In the genomic region with DNA sequence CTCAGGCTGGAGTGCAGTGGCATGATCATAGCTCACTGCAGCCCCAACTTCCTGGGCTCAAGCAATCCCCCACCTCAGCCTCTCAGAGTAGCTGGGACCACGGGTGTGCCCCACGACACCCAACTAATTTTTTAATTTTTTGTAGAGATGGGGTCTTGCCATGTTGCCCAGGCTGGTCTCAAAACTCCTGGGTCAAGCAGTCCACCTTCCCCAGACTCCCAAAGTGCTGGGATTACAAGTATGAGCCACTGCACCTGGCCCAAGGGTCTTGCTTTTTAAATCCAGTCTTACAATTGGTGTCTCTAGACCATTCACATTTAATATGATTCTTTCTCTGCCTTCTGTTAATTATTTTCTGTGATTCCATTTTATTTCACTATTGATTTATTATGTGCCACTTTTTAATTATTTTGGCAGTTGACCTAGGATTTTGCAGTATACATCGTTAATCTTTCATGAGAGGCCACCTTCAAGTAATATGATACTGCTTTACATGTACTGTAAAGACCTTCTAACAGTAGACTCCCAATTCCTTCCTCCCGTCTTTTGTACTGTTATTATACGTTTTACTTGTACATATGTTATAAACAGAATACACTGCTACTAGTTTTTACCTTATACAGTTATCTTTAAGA, we compare ENCODE assay signal across 2 cellular contexts.
TF ChIP-seq lines count a peak whose summit lies in the region.

No MANE protein-coding gene starts in this region.

TF ChIP-seq in HEK293, 187 proteins besides CTCF, POLR2A, EP300 and RAD21 (continued from another document and continues in another):
- TF ChIP-seq ZNF677 (tag by site-specific recombination; IDR thresholded peaks at IDR 0.05) (no peak), BCL11A (tag by site-specific recombination; IDR thresholded peaks at IDR 0.05; ENCODE audit: low read depth) (peak; percentile 77; the same call in 1 of the 2 replicates), SCRT2 (tag by site-specific recombination; IDR thresholded peaks at IDR 0.05) (no peak), KLF8 (tag by site-specific recombination; IDR thresholded peaks at IDR 0.05) (peak; percentile 37; the same call in 1 of the 2 replicates), ZNF785 (tag by site-specific recombination; IDR thresholded peaks at IDR 0.05) (no peak), IKZF3 (tag by site-specific recombination; IDR thresholded peaks at IDR 0.05) (peak; percentile 30; the same call in 1 of the 2 replicates), ZNF24 (tag by site-specific recombination; IDR thresholded peaks at IDR 0.05) (no peak), ZNF394 (tag by site-specific recombination; IDR thresholded peaks at IDR 0.05; ENCODE audit: borderline replicate concordance) (no peak), ZSCAN16 (tag by site-specific recombination; IDR thresholded peaks at IDR 0.05) (no peak), YY2 (tag by site-specific recombination; IDR thresholded peaks at IDR 0.05) (no peak), FEZF1 (tag by site-specific recombination; IDR thresholded peaks at IDR 0.05) (peak; percentile 90), ZNF174 (tag by site-specific recombination; IDR thresholded peaks at IDR 0.05) (no peak), OSR2 (tag by site-specific recombination; IDR thresholded peaks at IDR 0.05) (peak; percentile 86), ZNF654 (tag by site-specific recombination; IDR thresholded peaks at IDR 0.05; ENCODE audit: low read depth) (no peak), ZNF561 (tag by site-specific recombination; IDR thresholded peaks at IDR 0.05; ENCODE audit: borderline replicate concordance) (peak; percentile 31; the same call in 1 of the 2 replicates), ZBTB48 (tag by site-specific recombination; IDR thresholded peaks at IDR 0.05) (no peak)
- TF ChIP-seq, protein P1, sequence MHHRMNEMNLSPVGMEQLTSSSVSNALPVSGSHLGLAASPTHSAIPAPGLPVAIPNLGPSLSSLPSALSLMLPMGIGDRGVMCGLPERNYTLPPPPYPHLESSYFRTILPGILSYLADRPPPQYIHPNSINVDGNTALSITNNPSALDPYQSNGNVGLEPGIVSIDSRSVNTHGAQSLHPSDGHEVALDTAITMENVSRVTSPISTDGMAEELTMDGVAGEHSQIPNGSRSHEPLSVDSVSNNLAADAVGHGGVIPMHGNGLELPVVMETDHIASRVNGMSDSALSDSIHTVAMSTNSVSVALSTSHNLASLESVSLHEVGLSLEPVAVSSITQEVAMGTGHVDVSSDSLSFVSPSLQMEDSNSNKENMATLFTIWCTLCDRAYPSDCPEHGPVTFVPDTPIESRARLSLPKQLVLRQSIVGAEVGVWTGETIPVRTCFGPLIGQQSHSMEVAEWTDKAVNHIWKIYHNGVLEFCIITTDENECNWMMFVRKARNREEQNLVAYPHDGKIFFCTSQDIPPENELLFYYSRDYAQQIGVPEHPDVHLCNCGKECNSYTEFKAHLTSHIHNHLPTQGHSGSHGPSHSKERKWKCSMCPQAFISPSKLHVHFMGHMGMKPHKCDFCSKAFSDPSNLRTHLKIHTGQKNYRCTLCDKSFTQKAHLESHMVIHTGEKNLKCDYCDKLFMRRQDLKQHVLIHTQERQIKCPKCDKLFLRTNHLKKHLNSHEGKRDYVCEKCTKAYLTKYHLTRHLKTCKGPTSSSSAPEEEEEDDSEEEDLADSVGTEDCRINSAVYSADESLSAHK (tag by site-specific recombination; IDR thresholded peaks at IDR 0.05) = peak; percentile 65; the same call in 1 of the 2 replicates
- TF ChIP-seq, protein P2, sequence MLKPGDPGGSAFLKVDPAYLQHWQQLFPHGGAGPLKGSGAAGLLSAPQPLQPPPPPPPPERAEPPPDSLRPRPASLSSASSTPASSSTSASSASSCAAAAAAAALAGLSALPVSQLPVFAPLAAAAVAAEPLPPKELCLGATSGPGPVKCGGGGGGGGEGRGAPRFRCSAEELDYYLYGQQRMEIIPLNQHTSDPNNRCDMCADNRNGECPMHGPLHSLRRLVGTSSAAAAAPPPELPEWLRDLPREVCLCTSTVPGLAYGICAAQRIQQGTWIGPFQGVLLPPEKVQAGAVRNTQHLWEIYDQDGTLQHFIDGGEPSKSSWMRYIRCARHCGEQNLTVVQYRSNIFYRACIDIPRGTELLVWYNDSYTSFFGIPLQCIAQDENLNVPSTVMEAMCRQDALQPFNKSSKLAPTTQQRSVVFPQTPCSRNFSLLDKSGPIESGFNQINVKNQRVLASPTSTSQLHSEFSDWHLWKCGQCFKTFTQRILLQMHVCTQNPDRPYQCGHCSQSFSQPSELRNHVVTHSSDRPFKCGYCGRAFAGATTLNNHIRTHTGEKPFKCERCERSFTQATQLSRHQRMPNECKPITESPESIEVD (tag by site-specific recombination; IDR thresholded peaks at IDR 0.05) = peak; percentile 80
- TF ChIP-seq, protein P3, sequence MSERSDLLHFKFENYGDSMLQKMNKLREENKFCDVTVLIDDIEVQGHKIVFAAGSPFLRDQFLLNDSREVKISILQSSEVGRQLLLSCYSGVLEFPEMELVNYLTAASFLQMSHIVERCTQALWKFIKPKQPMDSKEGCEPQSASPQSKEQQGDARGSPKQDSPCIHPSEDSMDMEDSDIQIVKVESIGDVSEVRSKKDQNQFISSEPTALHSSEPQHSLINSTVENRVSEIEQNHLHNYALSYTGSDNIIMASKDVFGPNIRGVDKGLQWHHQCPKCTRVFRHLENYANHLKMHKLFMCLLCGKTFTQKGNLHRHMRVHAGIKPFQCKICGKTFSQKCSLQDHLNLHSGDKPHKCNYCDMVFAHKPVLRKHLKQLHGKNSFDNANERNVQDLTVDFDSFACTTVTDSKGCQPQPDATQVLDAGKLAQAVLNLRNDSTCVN (tag by site-specific recombination; optimal IDR thresholded peaks at IDR 0.05) = no peak
- TF ChIP-seq, protein P4, sequence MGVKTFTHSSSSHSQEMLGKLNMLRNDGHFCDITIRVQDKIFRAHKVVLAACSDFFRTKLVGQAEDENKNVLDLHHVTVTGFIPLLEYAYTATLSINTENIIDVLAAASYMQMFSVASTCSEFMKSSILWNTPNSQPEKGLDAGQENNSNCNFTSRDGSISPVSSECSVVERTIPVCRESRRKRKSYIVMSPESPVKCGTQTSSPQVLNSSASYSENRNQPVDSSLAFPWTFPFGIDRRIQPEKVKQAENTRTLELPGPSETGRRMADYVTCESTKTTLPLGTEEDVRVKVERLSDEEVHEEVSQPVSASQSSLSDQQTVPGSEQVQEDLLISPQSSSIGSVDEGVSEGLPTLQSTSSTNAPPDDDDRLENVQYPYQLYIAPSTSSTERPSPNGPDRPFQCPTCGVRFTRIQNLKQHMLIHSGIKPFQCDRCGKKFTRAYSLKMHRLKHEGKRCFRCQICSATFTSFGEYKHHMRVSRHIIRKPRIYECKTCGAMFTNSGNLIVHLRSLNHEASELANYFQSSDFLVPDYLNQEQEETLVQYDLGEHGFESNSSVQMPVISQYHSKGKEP (tag by site-specific recombination; IDR thresholded peaks at IDR 0.05) = peak; percentile 73

TF ChIP-seq in endothelial cell of umbilical vein, 7 proteins besides CTCF, POLR2A, EP300 and RAD21 (continued from another document):
- no peak for TF ChIP-seq MYC (IDR thresholded peaks at IDR 0.05; ENCODE audit: low read depth, low read length)
- TF ChIP-seq GATA2 (IDR thresholded peaks at IDR 0.05; ENCODE audit: insufficient read depth, insufficient read length, low read depth, low read length) = no peak
- TF ChIP-seq EZH2 (IDR thresholded peaks at IDR 0.05; ENCODE audit: borderline replicate concordance, low read depth, low read length, severe bottlenecking) = no peak
- TF ChIP-seq, protein P5, sequence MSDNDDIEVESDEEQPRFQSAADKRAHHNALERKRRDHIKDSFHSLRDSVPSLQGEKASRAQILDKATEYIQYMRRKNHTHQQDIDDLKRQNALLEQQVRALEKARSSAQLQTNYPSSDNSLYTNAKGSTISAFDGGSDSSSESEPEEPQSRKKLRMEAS (IDR thresholded peaks at IDR 0.05; ENCODE audit: insufficient read depth, insufficient read length) = no peak
- TF ChIP-seq JUN (IDR thresholded peaks at IDR 0.05; ENCODE audit: borderline replicate concordance, insufficient read depth, insufficient read length, low read depth) = no peak
- no peak for TF ChIP-seq FOS (IDR thresholded peaks at IDR 0.05; ENCODE audit: borderline replicate concordance, insufficient read depth, low read length)
